13 cellular contexts compared by ENCODE assay signal in the genomic region with DNA sequence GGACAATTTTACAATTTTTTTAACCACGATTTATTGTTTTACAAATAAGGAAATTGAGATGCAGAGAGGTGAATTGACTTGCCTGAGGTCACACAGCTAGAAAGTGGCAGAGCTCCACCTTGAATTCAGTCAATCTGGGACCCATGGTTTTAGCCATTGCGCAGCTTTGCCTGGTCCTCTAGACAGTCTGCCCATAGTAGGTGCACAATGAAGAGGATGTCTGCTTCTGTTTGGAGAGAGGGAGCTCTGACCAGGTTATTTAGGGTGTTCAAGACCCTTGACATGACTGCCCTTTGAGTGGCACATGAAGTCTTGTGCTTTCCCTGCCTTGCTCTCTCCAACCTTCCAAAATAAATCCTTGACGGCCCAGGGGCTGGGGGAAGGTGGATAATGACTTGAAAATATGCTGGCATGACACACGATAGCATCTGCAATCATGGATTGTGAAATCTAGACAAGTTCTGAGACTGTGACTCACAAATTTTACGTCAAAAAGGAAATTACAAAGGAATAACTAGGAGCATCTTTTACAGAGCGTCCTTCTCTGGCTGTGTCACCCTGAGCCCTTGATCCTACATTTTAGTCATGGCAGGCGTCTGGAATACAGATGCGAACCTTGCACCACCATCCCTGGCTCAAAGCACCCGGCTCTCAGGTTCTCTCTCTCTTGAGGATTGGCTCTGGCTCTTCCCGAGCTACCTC. TPM values are rescaled to one million over a fixed set of nuclear protein-coding genes. Genes with fewer than 3 reads are reported as not detected.
DNase-seq lines count a peak whose midpoint lies in the region; ATAC-seq, FAIRE-seq and TF ChIP-seq lines count a peak whose summit lies in the region.
"Had no signal": no experiment of that assay in that cellular context is flagged by ENCODE, and none has a peak within 500 bp of the region (broad histone marks: within the 10 kb centered on the region; RNA-seq: fewer than 3 reads in every experiment).

No MANE protein-coding gene starts in this region.

- DNase-seq in H54 (ENCODE audit: insufficient read length, low spot score) = peak; percentile 45
- peak; percentile 61 to 67 for DNase-seq in SJSA1 (ENCODE audit: low read depth in 1 of 2, low spot score in 2 of 2)
- peak; percentile 94 to 98 for DNase-seq in foreskin keratinocyte
- DNase-seq in stromal cell of bone marrow (ENCODE audit: low read depth) = peak; percentile 89
- no peak for DNase-seq in amygdala (lab: John Stamatoyannopoulos, UW)
- DNase-seq in Right ventricle myocardium inferior (ENCODE audit: missing footprints) = no peak
- DNase-seq in SHP77 (lab: John Stamatoyannopoulos, UW) = no peak
- no peak for DNase-seq in stimulated activated effector memory CD8-positive, alpha-beta T cell treated with anti-CD3 and anti-CD28 coated beads, Interleukin-12 subunit alpha, Interleukin-12 subunit beta, amount 100 ng/mL, for 72 hours (ENCODE audit: low spot score in 2 of 2)
- DNase-seq: caudate nucleus, NCI-H2081 treated with DMSO at 0.1 percent for 48 hours had no signal

- H3K27ac Mint-ChIP-seq in stimulated activated effector memory CD8-positive, alpha-beta T cell treated with anti-CD3 and anti-CD28 coated beads, Interleukin-12 subunit alpha, Interleukin-12 subunit beta, amount 100 ng/mL, for 72 hours = no peak overlapping the region

- H3K36me3 Mint-ChIP-seq in stimulated activated effector memory CD8-positive, alpha-beta T cell treated with anti-CD3 and anti-CD28 coated beads, Interleukin-12 subunit alpha, Interleukin-12 subunit beta, amount 100 ng/mL, for 72 hours = no peaks in the 10 kb centered on the region

- ATAC-seq in foreskin keratinocyte (peak; percentile 82), Right ventricle myocardium inferior (no peak)
- no peak for ATAC-seq in stimulated activated effector memory CD8-positive, alpha-beta T cell treated with anti-CD3 and anti-CD28 coated beads, Interleukin-12 subunit alpha, Interleukin-12 subunit beta, amount 100 ng/mL, for 72 hours
- ATAC-seq: GM12878 had no signal

- TF ChIP-seq CTCF in foreskin keratinocyte (conservative IDR thresholded peaks at IDR 0.05) = no peak

- H3K4me3 Mint-ChIP-seq in stimulated activated effector memory CD8-positive, alpha-beta T cell treated with anti-CD3 and anti-CD28 coated beads, Interleukin-12 subunit alpha, Interleukin-12 subunit beta, amount 100 ng/mL, for 72 hours = no peak overlapping the region

- H3K27me3 ChIP-seq in SJSA1 (replicated peaks) (no peaks in the 10 kb centered on the region), foreskin keratinocyte (no peaks in the 10 kb centered on the region)

- H3K36me3 ChIP-seq in SJSA1 = no peaks in the 10 kb centered on the region

- H3K9me3 Mint-ChIP-seq in stimulated activated effector memory CD8-positive, alpha-beta T cell treated with anti-CD3 and anti-CD28 coated beads, Interleukin-12 subunit alpha, Interleukin-12 subunit beta, amount 100 ng/mL, for 72 hours = no peaks in the 10 kb centered on the region

- TF ChIP-seq POLR2A in H54 (IDR thresholded peaks at IDR 0.05; ENCODE audit: low read depth, low read length) = no peak

- H3K4me1 ChIP-seq in SJSA1 (replicated peaks) (peaks cover 13% of the 10 kb centered on the region), foreskin keratinocyte (peaks cover 26% of the 10 kb centered on the region)

- intact Hi-C loops in Right ventricle myocardium inferior (cut with DNase I) = no loop called here

- FAIRE-seq in H54 (lab: Jason Lieb, UNC) = peak; percentile 20
- FAIRE-seq: GM12878, islet of Langerhans had no signal

- no peak overlapping the region for H3K4me3 ChIP-seq in SJSA1
- H3K4me3 ChIP-seq: GM12878 had no signal

- H3K4me1 Mint-ChIP-seq in stimulated activated effector memory CD8-positive, alpha-beta T cell treated with anti-CD3 and anti-CD28 coated beads, Interleukin-12 subunit alpha, Interleukin-12 subunit beta, amount 100 ng/mL, for 72 hours = peaks cover 27% of the 10 kb centered on the region

- no peaks in the 10 kb centered on the region for H3K9me3 ChIP-seq in SJSA1 (replicated peaks)

- peak overlapping the region; percentile 33; the same call in 1 of the 2 replicates for H3K27ac ChIP-seq in SJSA1
- peak overlapping the region; percentile 85 for H3K27ac ChIP-seq in foreskin keratinocyte
- H3K27ac ChIP-seq: VCaP had no signal

RNA-seq across cellular contexts. Expression of gene ID3, which starts 26.2 kb away (rescaled TPM):
- total RNA-seq in SJSA1 (2014; rRNA removed; shearing (Covaris generic)) = 400 and 615 TPM in 2 replicates
- total RNA-seq in foreskin keratinocyte (7.8 and 13.0 TPM in 2 replicates), Right ventricle myocardium inferior (90.3 TPM)
- 10.2 and 17.0 TPM in 2 replicates for polyA plus RNA-seq in foreskin keratinocyte

RNA-seq across cellular contexts. Expression of gene E2F2, which starts 54.4 kb away (rescaled TPM):
- 7.3 and 12.3 TPM in 2 replicates for total RNA-seq in SJSA1 (2014; rRNA removed; shearing (Covaris generic))
- total RNA-seq in foreskin keratinocyte = 0.95 and 1.2 TPM in 2 replicates
- polyA plus RNA-seq in foreskin keratinocyte = 0.37 and 0.45 TPM in 2 replicates
- total RNA-seq in Right ventricle myocardium inferior = 0.76 TPM

Comparison
In these comparisons a context has a peak if more than half of its experiments do, and no peak if none do; other contexts are left out.
1. DNase-seq: peak in H54 (single experiment), SJSA1 (2 of 2), foreskin keratinocyte (2 of 2) and stromal cell of bone marrow (single experiment); none in amygdala (0 of 56), Right ventricle myocardium inferior (single experiment), SHP77 (0 of 2) and stimulated activated effector memory CD8-positive, alpha-beta T cell treated with anti-CD3 and anti-CD28 coated beads, Interleukin-12 subunit alpha, Interleukin-12 subunit beta, amount 100 ng/mL, for 72 hours (0 of 2).